8 cellular contexts compared by ENCODE assay signal in genomic region chr1:179365342-179366092, GRCh38. TPM values are rescaled to one million over a fixed set of nuclear protein-coding genes. Genes with fewer than 3 reads are reported as not detected.
DNase-seq lines count a peak whose midpoint lies in the region; ATAC-seq and TF ChIP-seq lines count a peak whose summit lies in the region.

TSS of gene AXDND1 (plus strand) at chr1:179365971. CDS start at chr1:179366510, 539 bp downstream.

- ATAC-seq in GM21526 (IDR thresholded peaks at IDR 0.05; ENCODE audit: low FRiP score, unreplicated experiment): peak; percentile 98

- H2AFZ ChIP-seq in OCI-LY7 (ENCODE audit: low read length): peak within 1 kb of the TSS; percentile 97

- H3K27ac ChIP-seq in OCI-LY7 (ENCODE audit: low read depth, low read length, poor library complexity, severe bottlenecking) (peak within 1 kb of the TSS; percentile 91), mucosa of rectum (ENCODE audit: low read depth in 2 of 2, low read length in 2 of 2) (peak within 1 kb of the TSS; percentile 89 to 92)

- no peaks in the 10 kb centered on the region for H3K9me3 ChIP-seq in OCI-LY7 (ENCODE audit: low read length)
- no peaks in the 10 kb centered on the region for H3K9me3 ChIP-seq in mucosa of rectum (ENCODE audit: control insufficient read depth in 2 of 2, low read length in 2 of 2)

- H3K9ac ChIP-seq in mucosa of rectum (ENCODE audit: low read depth in 1 of 2, low read length in 2 of 2): peak within 1 kb of the TSS; percentile 90 to 91

- H3K27me3 ChIP-seq in mucosa of rectum (ENCODE audit: control insufficient read depth in 2 of 2, insufficient read depth in 2 of 2, low read length in 2 of 2): no peaks in the 10 kb centered on the region

- H3K36me3 ChIP-seq in OCI-LY7 (ENCODE audit: insufficient read depth, low read length): no peaks in the 10 kb centered on the region
- H3K36me3 ChIP-seq in mucosa of rectum (ENCODE audit: control insufficient read depth in 2 of 2, insufficient read depth in 2 of 2, low read length in 2 of 2): no peaks in the 10 kb centered on the region

- intact Hi-C loops in OCI-LY7 (cut with micrococcal nuclease; ENCODE audit: unreplicated experiment): loop anchor here (1.0 to 10.0 kb wide), 6 partner anchors 72 to 823 kb away; partner anchors contain the start of genes FAM20B and SOAT1

- peak; percentile 61 for TF ChIP-seq POLR2A in erythroblast (IDR thresholded peaks at IDR 0.05; ENCODE audit: low read length)

- H3K4me1 ChIP-seq in OCI-LY7 (ENCODE audit: insufficient read depth, low read length, poor library complexity, severe bottlenecking) (peaks cover 11% of the 10 kb centered on the region), mucosa of rectum (ENCODE audit: control insufficient read depth in 2 of 2, insufficient read depth in 2 of 2, low read length in 2 of 2) (peaks cover 0 to 5% of the 10 kb centered on the region in 2 donors)

- TSS peak; percentile 98 for BruUV-seq in OCI-LY7 (replicated peaks; lab: Mats Ljungman, UMichigan)

- H3K4me3 ChIP-seq in OCI-LY7 (ENCODE audit: low read depth, low read length, poor library complexity, severe bottlenecking): peak within 1 kb of the TSS; percentile 92
- H3K4me3 ChIP-seq in mucosa of rectum (ENCODE audit: low read length in 2 of 2): peak within 1 kb of the TSS; percentile 89 to 90

- no peaks in the 10 kb centered on the region for H3K79me2 ChIP-seq in OCI-LY7 (ENCODE audit: insufficient read depth, low read depth, low read length)

- POLR2A ChIA-PET in OCI-LY7 (lab: Charles Lee): interaction anchor here (0.6 to 1.7 kb wide), 6 partner anchors 12 to 285 kb away, joined by 3 to 8 read pairs (median 4); partner anchors contain the start of gene SOAT1

- no peaks in the 10 kb centered on the region for H4K20me1 ChIP-seq in OCI-LY7 (ENCODE audit: insufficient read depth, low read length)

- peak; percentile 80 for DNase-seq in DMS 273 treated with DMSO at 0.1 percent for 48 hours (lab: John Stamatoyannopoulos, UW)
- DNase-seq in HuH-7 (ENCODE audit: low spot score): peak; percentile 76
- DNase-seq in OCI-LY7 (ENCODE audit: low spot score): peak; percentile 91
- peak; percentile 82 for DNase-seq in activated T-cell treated with anti-CD3 and anti-CD28 coated beads for 4 hours
- DNase-seq in erythroblast (lab: John Stamatoyannopoulos, UW): peak; percentile 86 to 89
- DNase-seq in stimulated activated CD8-positive, alpha-beta memory T cell treated with anti-CD3 and anti-CD28 coated beads, Interleukin-4, amount 100 ng/mL, for 48 hours: peak; percentile 89

- peak; percentile 25; the same call in 1 of the 2 replicates for TF ChIP-seq CTCF in OCI-LY7 (conservative IDR thresholded peaks at IDR 0.05; ENCODE audit: low read length)

- CTCF ChIA-PET in OCI-LY7 (lab: Charles Lee; ENCODE audit: unreplicated experiment): interaction anchor here (1.5 kb wide), 1 partner anchor 287 kb away, joined by 3 read pairs; no protein-coding TSS in a partner anchor

- peak within 1 kb of the TSS; percentile 92 for H3K4me2 ChIP-seq in OCI-LY7 (ENCODE audit: low read length)

- H3K9me2 ChIP-seq in OCI-LY7 (ENCODE audit: insufficient read depth, low read length): no peaks in the 10 kb centered on the region

RNA-seq across cellular contexts. Expression of gene AXDND1, which starts in this region (rescaled TPM):
- 0.16 and 0.23 TPM in 2 replicates for total RNA-seq in OCI-LY7 (2014; rRNA removed; shearing (Covaris generic))
- total RNA-seq in OCI-LY7 (2022): 0.85 and 1.8 TPM in 2 replicates

Comparison
In these comparisons a context has a peak if more than half of its experiments do, and no peak if none do; other contexts are left out.
1. Peak in every context shown above with its lines: DNase-seq, ATAC-seq, H3K4me3 ChIP-seq and H3K27ac ChIP-seq.